In the genomic region with DNA sequence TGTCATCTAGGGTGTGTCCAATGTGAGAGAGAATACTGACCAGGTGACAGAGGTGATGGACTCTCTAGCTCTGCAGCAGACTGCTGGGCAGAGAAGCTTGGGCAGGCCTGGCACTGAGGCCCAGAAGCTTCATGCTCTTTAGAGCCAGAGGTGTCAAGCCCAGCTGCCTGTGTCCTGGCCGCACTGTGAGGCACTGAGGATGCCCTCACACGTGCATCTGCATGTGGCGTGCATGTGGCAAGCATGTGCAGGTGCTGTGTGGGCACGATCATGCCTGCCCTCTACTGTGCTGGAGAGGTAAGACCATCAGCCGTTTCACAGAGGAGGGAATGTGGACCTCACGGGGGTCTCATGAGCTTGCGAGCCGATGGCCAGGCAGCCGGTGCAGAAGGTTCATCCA, we compare ENCODE assay signal across 1 cellular context.
TF ChIP-seq lines count a peak whose summit lies in the region.

No MANE protein-coding gene starts in this region.

TF ChIP-seq in HepG2, 621 proteins besides CTCF, POLR2A, EP300 and RAD21 (continued from another document and continues in another):
- TF ChIP-seq, protein P1, sequence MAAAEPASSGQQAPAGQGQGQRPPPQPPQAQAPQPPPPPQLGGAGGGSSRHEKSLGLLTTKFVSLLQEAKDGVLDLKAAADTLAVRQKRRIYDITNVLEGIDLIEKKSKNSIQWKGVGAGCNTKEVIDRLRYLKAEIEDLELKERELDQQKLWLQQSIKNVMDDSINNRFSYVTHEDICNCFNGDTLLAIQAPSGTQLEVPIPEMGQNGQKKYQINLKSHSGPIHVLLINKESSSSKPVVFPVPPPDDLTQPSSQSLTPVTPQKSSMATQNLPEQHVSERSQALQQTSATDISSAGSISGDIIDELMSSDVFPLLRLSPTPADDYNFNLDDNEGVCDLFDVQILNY (CRISPR knock-in tag; conservative IDR thresholded peaks at IDR 0.05) = no peak
- TF ChIP-seq ZMAT3 (CRISPR knock-in tag; conservative IDR thresholded peaks at IDR 0.05) (0 out of 2 replicates have a peak, but pooled peaks have one; percentile 57), ZNF232 (CRISPR knock-in tag; IDR thresholded peaks at IDR 0.05; ENCODE audit: borderline replicate concordance) (peak; percentile 81), PHF5A (CRISPR knock-in tag; IDR thresholded peaks at IDR 0.05; ENCODE audit: low read depth, unreplicated experiment) (no peak), RARA (CRISPR knock-in tag; IDR thresholded peaks at IDR 0.05) (peak; percentile 9; the same call in 1 of the 2 replicates), SMYD3 (CRISPR knock-in tag; IDR thresholded peaks at IDR 0.05) (no peak), ZFP82 (CRISPR knock-in tag; IDR thresholded peaks at IDR 0.05; ENCODE audit: borderline replicate concordance) (no peak), ZNF572 (CRISPR knock-in tag; IDR thresholded peaks at IDR 0.05) (0 out of 2 replicates have a peak, but pooled peaks have one; percentile 23), MYC (CRISPR knock-in tag; IDR thresholded peaks at IDR 0.05; ENCODE audit: borderline replicate concordance) (peak; percentile 49; the same call in 1 of the 2 replicates), AHR (CRISPR knock-in tag; IDR thresholded peaks at IDR 0.05) (peak; percentile 37; the same call in 1 of the 2 replicates), SP1 (IDR thresholded peaks at IDR 0.05) (no peak), SP1 (CRISPR knock-in tag; IDR thresholded peaks at IDR 0.05) (0 out of 2 replicates have a peak, but pooled peaks have one; percentile 30), ZNF781 (CRISPR knock-in tag; IDR thresholded peaks at IDR 0.05; ENCODE audit: borderline replicate concordance, not compliant biosample characterization) (peak; percentile 41), DPF2 (CRISPR knock-in tag; IDR thresholded peaks at IDR 0.05; ENCODE audit: borderline replicate concordance, low read depth) (no peak), ETV5 (CRISPR knock-in tag; IDR thresholded peaks at IDR 0.05; ENCODE audit: borderline replicate concordance) (0 out of 2 replicates have a peak, but pooled peaks have one; percentile 22), HNRNPL (IDR thresholded peaks at IDR 0.05; ENCODE audit: low read depth, low read length) (0 out of 2 replicates have a peak, but pooled peaks have one; percentile 50), FLYWCH1 (CRISPR knock-in tag; IDR thresholded peaks at IDR 0.05) (0 out of 2 replicates have a peak, but pooled peaks have one; percentile 36), ZSCAN21 (CRISPR knock-in tag; IDR thresholded peaks at IDR 0.05; ENCODE audit: borderline replicate concordance) (peak; percentile 36; the same call in 1 of the 2 replicates), HDAC2 (CRISPR knock-in tag; IDR thresholded peaks at IDR 0.05) (no peak), SP140L (CRISPR knock-in tag; IDR thresholded peaks at IDR 0.05; ENCODE audit: borderline replicate concordance) (no peak), KLF11 (CRISPR knock-in tag; IDR thresholded peaks at IDR 0.05) (no peak), ZNF598 (CRISPR knock-in tag; IDR thresholded peaks at IDR 0.05; ENCODE audit: borderline replicate concordance) (no peak), GATA4 (IDR thresholded peaks at IDR 0.05; ENCODE audit: borderline replicate concordance, low read depth) (no peak), ZNF180 (CRISPR knock-in tag; IDR thresholded peaks at IDR 0.05; ENCODE audit: borderline replicate concordance, low read depth) (no peak), ZIK1 (CRISPR knock-in tag; IDR thresholded peaks at IDR 0.05; ENCODE audit: borderline replicate concordance, low read depth) (no peak), ZFYVE20 (CRISPR knock-in tag; IDR thresholded peaks at IDR 0.05; ENCODE audit: borderline replicate concordance, low read depth) (no peak), FOXA1 (IDR thresholded peaks at IDR 0.05) (no peak), FOXA1 (CRISPR knock-in tag; IDR thresholded peaks at IDR 0.05) (peak; percentile 28; the same call in 1 of the 2 replicates), TEAD3 (CRISPR knock-in tag; optimal IDR thresholded peaks at IDR 0.05; ENCODE audit: borderline replicate concordance) (peak; percentile 27), MIER3 (CRISPR knock-in tag; IDR thresholded peaks at IDR 0.05; ENCODE audit: borderline replicate concordance) (no peak), SPEN (CRISPR knock-in tag; IDR thresholded peaks at IDR 0.05; ENCODE audit: low read depth) (no peak), ELF4 (CRISPR knock-in tag; IDR thresholded peaks at IDR 0.05; ENCODE audit: borderline replicate concordance) (no peak), ZNF274 (CRISPR knock-in tag; IDR thresholded peaks at IDR 0.05) (peak; percentile 49; the same call in 1 of the 2 replicates), ZNF441 (CRISPR knock-in tag; IDR thresholded peaks at IDR 0.05; ENCODE audit: borderline replicate concordance) (0 out of 2 replicates have a peak, but pooled peaks have one; percentile 36), CENPX (CRISPR knock-in tag; IDR thresholded peaks at IDR 0.05) (no peak), TRIM24 (CRISPR knock-in tag; IDR thresholded peaks at IDR 0.05) (0 out of 2 replicates have a peak, but pooled peaks have one; percentile 29), NFE2L1 (CRISPR knock-in tag; IDR thresholded peaks at IDR 0.05; ENCODE audit: borderline replicate concordance) (0 out of 2 replicates have a peak, but pooled peaks have one; percentile 37), ZC3H4 (CRISPR knock-in tag; IDR thresholded peaks at IDR 0.05; ENCODE audit: borderline replicate concordance) (peak; percentile 57; the same call in 1 of the 2 replicates), SMC3 (IDR thresholded peaks at IDR 0.05; ENCODE audit: low read length) (no peak)
- TF ChIP-seq, protein P2, sequence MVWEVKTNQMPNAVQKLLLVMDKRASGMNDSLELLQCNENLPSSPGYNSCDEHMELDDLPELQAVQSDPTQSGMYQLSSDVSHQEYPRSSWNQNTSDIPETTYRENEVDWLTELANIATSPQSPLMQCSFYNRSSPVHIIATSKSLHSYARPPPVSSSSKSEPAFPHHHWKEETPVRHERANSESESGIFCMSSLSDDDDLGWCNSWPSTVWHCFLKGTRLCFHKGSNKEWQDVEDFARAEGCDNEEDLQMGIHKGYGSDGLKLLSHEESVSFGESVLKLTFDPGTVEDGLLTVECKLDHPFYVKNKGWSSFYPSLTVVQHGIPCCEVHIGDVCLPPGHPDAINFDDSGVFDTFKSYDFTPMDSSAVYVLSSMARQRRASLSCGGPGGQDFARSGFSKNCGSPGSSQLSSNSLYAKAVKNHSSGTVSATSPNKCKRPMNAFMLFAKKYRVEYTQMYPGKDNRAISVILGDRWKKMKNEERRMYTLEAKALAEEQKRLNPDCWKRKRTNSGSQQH (CRISPR knock-in tag; IDR thresholded peaks at IDR 0.05; ENCODE audit: low read depth) = no peak
- TF ChIP-seq, protein P3, sequence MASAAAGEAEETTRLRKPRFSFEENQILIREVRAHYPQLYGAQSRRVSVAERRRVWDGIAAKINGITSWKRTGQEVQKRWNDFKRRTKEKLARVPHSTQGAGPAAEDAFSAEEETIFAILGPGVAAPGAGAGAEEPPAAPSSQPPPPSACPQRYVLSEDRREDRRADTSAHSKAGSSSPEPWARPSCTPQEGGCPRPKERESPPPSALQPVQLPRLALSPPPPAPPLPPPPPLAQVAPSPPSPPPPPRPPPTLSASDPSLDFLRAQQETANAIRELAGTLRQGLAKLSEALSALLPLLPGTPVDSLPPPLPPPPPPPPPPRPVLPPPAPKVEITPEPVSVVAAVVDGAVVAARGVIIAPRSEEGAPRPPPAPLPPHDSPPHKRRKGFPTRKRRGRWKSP (CRISPR knock-in tag; IDR thresholded peaks at IDR 0.05) = no peak
- TF ChIP-seq, protein P4, sequence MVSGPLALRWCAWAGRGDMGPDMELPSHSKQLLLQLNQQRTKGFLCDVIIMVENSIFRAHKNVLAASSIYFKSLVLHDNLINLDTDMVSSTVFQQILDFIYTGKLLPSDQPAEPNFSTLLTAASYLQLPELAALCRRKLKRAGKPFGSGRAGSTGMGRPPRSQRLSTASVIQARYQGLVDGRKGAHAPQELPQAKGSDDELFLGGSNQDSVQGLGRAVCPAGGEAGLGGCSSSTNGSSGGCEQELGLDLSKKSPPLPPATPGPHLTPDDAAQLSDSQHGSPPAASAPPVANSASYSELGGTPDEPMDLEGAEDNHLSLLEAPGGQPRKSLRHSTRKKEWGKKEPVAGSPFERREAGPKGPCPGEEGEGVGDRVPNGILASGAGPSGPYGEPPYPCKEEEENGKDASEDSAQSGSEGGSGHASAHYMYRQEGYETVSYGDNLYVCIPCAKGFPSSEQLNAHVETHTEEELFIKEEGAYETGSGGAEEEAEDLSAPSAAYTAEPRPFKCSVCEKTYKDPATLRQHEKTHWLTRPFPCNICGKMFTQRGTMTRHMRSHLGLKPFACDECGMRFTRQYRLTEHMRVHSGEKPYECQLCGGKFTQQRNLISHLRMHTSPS (CRISPR knock-in tag; IDR thresholded peaks at IDR 0.05; ENCODE audit: low read depth) = 0 out of 2 replicates have a peak, but pooled peaks have one; percentile 26
- TF ChIP-seq, protein P5, sequence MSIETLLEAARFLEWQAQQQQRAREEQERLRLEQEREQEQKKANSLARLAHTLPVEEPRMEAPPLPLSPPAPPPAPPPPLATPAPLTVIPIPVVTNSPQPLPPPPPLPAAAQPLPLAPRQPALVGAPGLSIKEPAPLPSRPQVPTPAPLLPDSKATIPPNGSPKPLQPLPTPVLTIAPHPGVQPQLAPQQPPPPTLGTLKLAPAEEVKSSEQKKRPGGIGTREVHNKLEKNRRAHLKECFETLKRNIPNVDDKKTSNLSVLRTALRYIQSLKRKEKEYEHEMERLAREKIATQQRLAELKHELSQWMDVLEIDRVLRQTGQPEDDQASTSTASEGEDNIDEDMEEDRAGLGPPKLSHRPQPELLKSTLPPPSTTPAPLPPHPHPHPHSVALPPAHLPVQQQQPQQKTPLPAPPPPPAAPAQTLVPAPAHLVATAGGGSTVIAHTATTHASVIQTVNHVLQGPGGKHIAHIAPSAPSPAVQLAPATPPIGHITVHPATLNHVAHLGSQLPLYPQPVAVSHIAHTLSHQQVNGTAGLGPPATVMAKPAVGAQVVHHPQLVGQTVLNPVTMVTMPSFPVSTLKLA (IDR thresholded peaks at IDR 0.05) = 0 out of 2 replicates have a peak, but pooled peaks have one; percentile 21
- TF ChIP-seq, protein P6, sequence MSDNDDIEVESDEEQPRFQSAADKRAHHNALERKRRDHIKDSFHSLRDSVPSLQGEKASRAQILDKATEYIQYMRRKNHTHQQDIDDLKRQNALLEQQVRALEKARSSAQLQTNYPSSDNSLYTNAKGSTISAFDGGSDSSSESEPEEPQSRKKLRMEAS (IDR thresholded peaks at IDR 0.05) = peak; percentile 88
- TF ChIP-seq, protein P7, sequence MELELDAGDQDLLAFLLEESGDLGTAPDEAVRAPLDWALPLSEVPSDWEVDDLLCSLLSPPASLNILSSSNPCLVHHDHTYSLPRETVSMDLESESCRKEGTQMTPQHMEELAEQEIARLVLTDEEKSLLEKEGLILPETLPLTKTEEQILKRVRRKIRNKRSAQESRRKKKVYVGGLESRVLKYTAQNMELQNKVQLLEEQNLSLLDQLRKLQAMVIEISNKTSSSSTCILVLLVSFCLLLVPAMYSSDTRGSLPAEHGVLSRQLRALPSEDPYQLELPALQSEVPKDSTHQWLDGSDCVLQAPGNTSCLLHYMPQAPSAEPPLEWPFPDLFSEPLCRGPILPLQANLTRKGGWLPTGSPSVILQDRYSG (CRISPR knock-in tag; IDR thresholded peaks at IDR 0.05) = peak; percentile 83; the same call in 1 of the 2 replicates
- TF ChIP-seq, protein P8, sequence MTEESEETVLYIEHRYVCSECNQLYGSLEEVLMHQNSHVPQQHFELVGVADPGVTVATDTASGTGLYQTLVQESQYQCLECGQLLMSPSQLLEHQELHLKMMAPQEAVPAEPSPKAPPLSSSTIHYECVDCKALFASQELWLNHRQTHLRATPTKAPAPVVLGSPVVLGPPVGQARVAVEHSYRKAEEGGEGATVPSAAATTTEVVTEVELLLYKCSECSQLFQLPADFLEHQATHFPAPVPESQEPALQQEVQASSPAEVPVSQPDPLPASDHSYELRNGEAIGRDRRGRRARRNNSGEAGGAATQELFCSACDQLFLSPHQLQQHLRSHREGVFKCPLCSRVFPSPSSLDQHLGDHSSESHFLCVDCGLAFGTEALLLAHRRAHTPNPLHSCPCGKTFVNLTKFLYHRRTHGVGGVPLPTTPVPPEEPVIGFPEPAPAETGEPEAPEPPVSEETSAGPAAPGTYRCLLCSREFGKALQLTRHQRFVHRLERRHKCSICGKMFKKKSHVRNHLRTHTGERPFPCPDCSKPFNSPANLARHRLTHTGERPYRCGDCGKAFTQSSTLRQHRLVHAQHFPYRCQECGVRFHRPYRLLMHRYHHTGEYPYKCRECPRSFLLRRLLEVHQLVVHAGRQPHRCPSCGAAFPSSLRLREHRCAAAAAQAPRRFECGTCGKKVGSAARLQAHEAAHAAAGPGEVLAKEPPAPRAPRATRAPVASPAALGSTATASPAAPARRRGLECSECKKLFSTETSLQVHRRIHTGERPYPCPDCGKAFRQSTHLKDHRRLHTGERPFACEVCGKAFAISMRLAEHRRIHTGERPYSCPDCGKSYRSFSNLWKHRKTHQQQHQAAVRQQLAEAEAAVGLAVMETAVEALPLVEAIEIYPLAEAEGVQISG (CRISPR knock-in tag; IDR thresholded peaks at IDR 0.05) = peak; percentile 65; the same call in 1 of the 2 replicates
- TF ChIP-seq, protein P9, sequence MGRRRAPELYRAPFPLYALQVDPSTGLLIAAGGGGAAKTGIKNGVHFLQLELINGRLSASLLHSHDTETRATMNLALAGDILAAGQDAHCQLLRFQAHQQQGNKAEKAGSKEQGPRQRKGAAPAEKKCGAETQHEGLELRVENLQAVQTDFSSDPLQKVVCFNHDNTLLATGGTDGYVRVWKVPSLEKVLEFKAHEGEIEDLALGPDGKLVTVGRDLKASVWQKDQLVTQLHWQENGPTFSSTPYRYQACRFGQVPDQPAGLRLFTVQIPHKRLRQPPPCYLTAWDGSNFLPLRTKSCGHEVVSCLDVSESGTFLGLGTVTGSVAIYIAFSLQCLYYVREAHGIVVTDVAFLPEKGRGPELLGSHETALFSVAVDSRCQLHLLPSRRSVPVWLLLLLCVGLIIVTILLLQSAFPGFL (CRISPR knock-in tag; IDR thresholded peaks at IDR 0.05) = 0 out of 2 replicates have a peak, but pooled peaks have one; percentile 19
- TF ChIP-seq, protein P10, sequence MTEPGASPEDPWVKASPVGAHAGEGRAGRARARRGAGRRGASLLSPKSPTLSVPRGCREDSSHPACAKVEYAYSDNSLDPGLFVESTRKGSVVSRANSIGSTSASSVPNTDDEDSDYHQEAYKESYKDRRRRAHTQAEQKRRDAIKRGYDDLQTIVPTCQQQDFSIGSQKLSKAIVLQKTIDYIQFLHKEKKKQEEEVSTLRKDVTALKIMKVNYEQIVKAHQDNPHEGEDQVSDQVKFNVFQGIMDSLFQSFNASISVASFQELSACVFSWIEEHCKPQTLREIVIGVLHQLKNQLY (CRISPR knock-in tag; IDR thresholded peaks at IDR 0.05) = peak; percentile 75; the same call in 1 of the 2 replicates
- TF ChIP-seq, protein P11, sequence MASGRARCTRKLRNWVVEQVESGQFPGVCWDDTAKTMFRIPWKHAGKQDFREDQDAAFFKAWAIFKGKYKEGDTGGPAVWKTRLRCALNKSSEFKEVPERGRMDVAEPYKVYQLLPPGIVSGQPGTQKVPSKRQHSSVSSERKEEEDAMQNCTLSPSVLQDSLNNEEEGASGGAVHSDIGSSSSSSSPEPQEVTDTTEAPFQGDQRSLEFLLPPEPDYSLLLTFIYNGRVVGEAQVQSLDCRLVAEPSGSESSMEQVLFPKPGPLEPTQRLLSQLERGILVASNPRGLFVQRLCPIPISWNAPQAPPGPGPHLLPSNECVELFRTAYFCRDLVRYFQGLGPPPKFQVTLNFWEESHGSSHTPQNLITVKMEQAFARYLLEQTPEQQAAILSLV (CRISPR knock-in tag; IDR thresholded peaks at IDR 0.05; ENCODE audit: borderline replicate concordance) = no peak
